ENCODE assay signal across 23 cellular contexts in genomic region chr2:65026154-65026553, GRCh38. TPM values are rescaled to one million over a fixed set of nuclear protein-coding genes. Genes with fewer than 3 reads are reported as not detected.
DNase-seq lines count a peak whose midpoint lies in the region; ATAC-seq, FAIRE-seq and TF ChIP-seq lines count a peak whose summit lies in the region.
"Had no signal": no experiment of that assay in that cellular context is flagged by ENCODE, and none has a peak within 500 bp of the region (broad histone marks: within the 10 kb centered on the region; RNA-seq: fewer than 3 reads in every experiment).

No MANE protein-coding gene starts in this region.

- H3K27ac ChIP-seq in astrocyte (ENCODE audit: low read depth, low read length): no peak overlapping the region
- H3K27ac ChIP-seq in right lobe of liver: peak overlapping the region in 2 of 3 donors; percentile 7 to 14
- no peak overlapping the region for H3K27ac ChIP-seq in pancreas
- H3K27ac ChIP-seq: coronary artery, esophagus muscularis mucosa, gastroesophageal sphincter, PC-9, prostate gland had no signal

- no peak for FAIRE-seq in astrocyte (lab: Jason Lieb, UNC)
- no peak for FAIRE-seq in pancreas (lab: Jason Lieb, UNC)

- TF ChIP-seq CTCF in astrocyte (IDR thresholded peaks at IDR 0.05; ENCODE audit: insufficient read depth, low read depth, low read length): no peak
- no peak for TF ChIP-seq CTCF in right lobe of liver (IDR thresholded peaks at IDR 0.05)
- TF ChIP-seq CTCF in pancreas (IDR thresholded peaks at IDR 0.05): no peak

- no peaks in the 10 kb centered on the region for H3K27me3 Mint-ChIP-seq in stimulated activated naive CD8-positive, alpha-beta T cell treated with anti-CD3 and anti-CD28 coated beads, Interleukin-15, Interleukin-2, amounts not matched to agents 100 ng/mL and 50 ng/mL, for 24 hours
- H3K27me3 Mint-ChIP-seq in astrocyte (ENCODE audit: low read depth, unreplicated experiment): no peaks in the 10 kb centered on the region
- H3K27me3 Mint-ChIP-seq: activated CD8-positive, alpha-beta T cell treated with anti-CD3 and anti-CD28 coated beads for 36 hours had no signal

- no peak overlapping the region for H3K4me3 ChIP-seq in astrocyte (ENCODE audit: insufficient read depth, low read depth, low read length)
- H3K4me3 ChIP-seq in right lobe of liver: no peak overlapping the region
- H3K4me3 ChIP-seq in pancreas: no peak overlapping the region
- H3K4me3 ChIP-seq: coronary artery, esophagus muscularis mucosa, gastroesophageal sphincter, PC-9, prostate gland had no signal

- H3K36me3 Mint-ChIP-seq in stimulated activated naive CD8-positive, alpha-beta T cell treated with anti-CD3 and anti-CD28 coated beads, Interleukin-15, Interleukin-2, amounts not matched to agents 100 ng/mL and 50 ng/mL, for 24 hours (ENCODE audit: low read depth): peaks cover 17% of the 10 kb centered on the region
- H3K36me3 Mint-ChIP-seq in astrocyte (ENCODE audit: low read depth, unreplicated experiment): peaks cover 20% of the 10 kb centered on the region

- no peak overlapping the region for H2AFZ ChIP-seq in astrocyte (ENCODE audit: low read depth, low read length)
- H2AFZ ChIP-seq: PC-9 had no signal

- H3K27me3 ChIP-seq in astrocyte (ENCODE audit: insufficient read depth, low read length) (no peaks in the 10 kb centered on the region), right lobe of liver (no peaks in the 10 kb centered on the region), pancreas (no peaks in the 10 kb centered on the region)
- H3K27me3 ChIP-seq: esophagus muscularis mucosa, gastroesophageal sphincter had no signal

- H4K20me1 ChIP-seq in astrocyte (ENCODE audit: insufficient read depth, low read length): no peaks in the 10 kb centered on the region

- no peaks in the 10 kb centered on the region for H3K9me3 Mint-ChIP-seq in stimulated activated naive CD8-positive, alpha-beta T cell treated with anti-CD3 and anti-CD28 coated beads, Interleukin-15, Interleukin-2, amounts not matched to agents 100 ng/mL and 50 ng/mL, for 24 hours
- no peaks in the 10 kb centered on the region for H3K9me3 Mint-ChIP-seq in astrocyte (ENCODE audit: unreplicated experiment)
- H3K9me3 Mint-ChIP-seq: activated CD8-positive, alpha-beta T cell treated with anti-CD3 and anti-CD28 coated beads for 36 hours; endodermal cell; nephron progenitor cell had no signal

- H3K4me2 ChIP-seq in astrocyte (ENCODE audit: low read length): no peak overlapping the region
- H3K4me2 ChIP-seq: PC-9 had no signal

- H3K36me3 ChIP-seq in astrocyte (ENCODE audit: insufficient read depth, low read length): no peaks in the 10 kb centered on the region
- H3K36me3 ChIP-seq in right lobe of liver: peaks cover 0 to 3% (median 0%) of the 10 kb centered on the region in 4 donors
- peaks cover 0 to 9% (median 0%) of the 10 kb centered on the region in 3 donors for H3K36me3 ChIP-seq in pancreas
- H3K36me3 ChIP-seq: prostate gland had no signal

- no peak for DNase-seq in stimulated activated naive CD8-positive, alpha-beta T cell treated with anti-CD3 and anti-CD28 coated beads, Interleukin-15, Interleukin-2, amounts not matched to agents 100 U/mL and 50 U/mL, for 24 hours
- DNase-seq in astrocyte (ENCODE audit: low read depth) (no peak), right lobe of liver (no peak), DMS114 treated with DMSO at 0.1 percent for 48 hours (lab: John Stamatoyannopoulos, UW; ENCODE audit: unreplicated experiment) (no peak), pancreas (no peak)
- DNase-seq: activated CD8-positive, alpha-beta T cell treated with anti-CD3 and anti-CD28 coated beads for 36 hours; activated gamma-delta T cell treated with Interleukin-2 at 50 U/mL for 16 hours; activated T-cell treated with anti-CD3 and anti-CD28 coated beads for 4 hours; endodermal cell; NCI-H2081 treated with DMSO at 0.1 percent for 48 hours; nephron progenitor cell; PC-9; Right ventricle myocardium superior; stimulated activated CD8-positive, alpha-beta memory T cell treated with anti-CD3 and anti-CD28 coated beads, Interleukin-4, amount 100 ng/mL, for 48 hours; SW 1271 had no signal

- H3K4me3 Mint-ChIP-seq in stimulated activated naive CD8-positive, alpha-beta T cell treated with anti-CD3 and anti-CD28 coated beads, Interleukin-15, Interleukin-2, amounts not matched to agents 100 ng/mL and 50 ng/mL, for 24 hours: no peak overlapping the region
- H3K4me3 Mint-ChIP-seq in astrocyte (ENCODE audit: unreplicated experiment): no peak overlapping the region
- H3K4me3 Mint-ChIP-seq: activated CD8-positive, alpha-beta T cell treated with anti-CD3 and anti-CD28 coated beads for 36 hours; endodermal cell; nephron progenitor cell had no signal

- ATAC-seq in stimulated activated naive CD8-positive, alpha-beta T cell treated with anti-CD3 and anti-CD28 coated beads, Interleukin-15, Interleukin-2, amounts not matched to agents 100 U/mL and 50 U/mL, for 24 hours: no peak
- ATAC-seq in right lobe of liver (peak; percentile 59 to 73 (median 64)), GM21529 (IDR thresholded peaks at IDR 0.05; ENCODE audit: unreplicated experiment) (no peak), HG02759 (IDR thresholded peaks at IDR 0.05; ENCODE audit: unreplicated experiment) (no peak), pancreas (no peak)
- ATAC-seq: activated CD4-positive, CD25-positive, alpha-beta regulatory T cell treated with anti-CD3 and anti-CD28 coated beads, Interleukin-2, amount 50 U/mL, for 24 hours; gastroesophageal sphincter had no signal

- H3K4me1 Mint-ChIP-seq in stimulated activated naive CD8-positive, alpha-beta T cell treated with anti-CD3 and anti-CD28 coated beads, Interleukin-15, Interleukin-2, amounts not matched to agents 100 ng/mL and 50 ng/mL, for 24 hours (ENCODE audit: low read depth): peaks cover 22% of the 10 kb centered on the region
- H3K4me1 Mint-ChIP-seq in astrocyte (ENCODE audit: low read depth, unreplicated experiment): peaks cover 25% of the 10 kb centered on the region
- H3K4me1 Mint-ChIP-seq: nephron progenitor cell had no signal

- intact Hi-C loops in right lobe of liver (cut with DNase I) (no loop called here), pancreas (cut with DNase I) (no loop called here)

- H3K27ac Mint-ChIP-seq in stimulated activated naive CD8-positive, alpha-beta T cell treated with anti-CD3 and anti-CD28 coated beads, Interleukin-15, Interleukin-2, amounts not matched to agents 100 ng/mL and 50 ng/mL, for 24 hours: peak overlapping the region; percentile 50
- peak overlapping the region; percentile 60 for H3K27ac Mint-ChIP-seq in astrocyte (ENCODE audit: unreplicated experiment)
- H3K27ac Mint-ChIP-seq: activated CD8-positive, alpha-beta T cell treated with anti-CD3 and anti-CD28 coated beads for 36 hours; endodermal cell; nephron progenitor cell had no signal

- no peaks in the 10 kb centered on the region for H3K9me3 ChIP-seq in astrocyte (ENCODE audit: insufficient read depth, low read depth, low read length)
- no peaks in the 10 kb centered on the region for H3K9me3 ChIP-seq in right lobe of liver
- H3K9me3 ChIP-seq in pancreas: no peaks in the 10 kb centered on the region
- H3K9me3 ChIP-seq: esophagus muscularis mucosa, gastroesophageal sphincter, prostate gland had no signal

- H3K4me1 ChIP-seq in astrocyte (ENCODE audit: insufficient read depth, low read length): peaks cover 10% of the 10 kb centered on the region
- H3K4me1 ChIP-seq in right lobe of liver: peaks cover 0 to 29% (median 7%) of the 10 kb centered on the region in 4 donors
- H3K4me1 ChIP-seq in pancreas: peaks cover 0 to 2% (median under 1%) of the 10 kb centered on the region in 3 donors
- H3K4me1 ChIP-seq: esophagus muscularis mucosa, gastroesophageal sphincter, prostate gland had no signal

- no peak for TF ChIP-seq POLR2A in right lobe of liver (IDR thresholded peaks at IDR 0.05)

- 62% methylated on average over 8 of the region's 8 CpGs for WGBS in right lobe of liver (ENCODE audit: insufficient coverage, low coverage, low lambda C conversion rate, missing lambda C conversion rate)
- WGBS in pancreas, 2 donors: 91 to 92% methylated on average over 8 of the region's 8 CpGs

- no peaks in the 10 kb centered on the region for H3K79me2 ChIP-seq in astrocyte (ENCODE audit: insufficient read depth, low read length)

- H3K9ac ChIP-seq in astrocyte (ENCODE audit: low read length): no peak overlapping the region

RNA-seq across cellular contexts. Expression of gene CEP68, which starts 30.1 kb away (rescaled TPM):
- total RNA-seq in astrocyte (6.9 and 8.1 TPM in 2 replicates), right lobe of liver (1 to 10 TPM; 1.7 to 4.3 (median 3.2) TPM), pancreas (10 to 100 TPM in 4 of 6 donors, 1 to 10 TPM in 2; 4.4 to 13.2 (median 10.7) TPM)
- polyA plus RNA-seq in pancreas: 1 to 10 TPM; 4.8 to 7.0 TPM

RNA-seq across cellular contexts. Expression of gene SLC1A4, which starts 37.0 kb away (rescaled TPM):
- total RNA-seq in astrocyte (45.9 and 48.9 TPM in 2 replicates), right lobe of liver (10 to 100 TPM in 4 of 6 experiments, 1 to 10 TPM in 2; 7.2 to 21.7 (median 12.4) TPM), pancreas (10 to 100 TPM; 18.4 to 72.7 (median 27.4) TPM)
- polyA plus RNA-seq in pancreas: 10 to 100 TPM; 10.9 to 13.0 TPM

Comparison
In these comparisons a context has a peak if more than half of its experiments do, and no peak if none do; other contexts are left out.
1. ATAC-seq: peak in right lobe of liver (4 of 4); none in stimulated activated naive CD8-positive, alpha-beta T cell treated with anti-CD3 and anti-CD28 coated beads, Interleukin-15, Interleukin-2, amounts not matched to agents 100 U/mL and 50 U/mL, for 24 hours (single experiment), GM21529 (single experiment), HG02759 (single experiment) and pancreas (0 of 4).
2. H3K27ac ChIP-seq: peak in right lobe of liver (2 of 3); none in astrocyte (single experiment) and pancreas (0 of 4).